In the genomic region with DNA sequence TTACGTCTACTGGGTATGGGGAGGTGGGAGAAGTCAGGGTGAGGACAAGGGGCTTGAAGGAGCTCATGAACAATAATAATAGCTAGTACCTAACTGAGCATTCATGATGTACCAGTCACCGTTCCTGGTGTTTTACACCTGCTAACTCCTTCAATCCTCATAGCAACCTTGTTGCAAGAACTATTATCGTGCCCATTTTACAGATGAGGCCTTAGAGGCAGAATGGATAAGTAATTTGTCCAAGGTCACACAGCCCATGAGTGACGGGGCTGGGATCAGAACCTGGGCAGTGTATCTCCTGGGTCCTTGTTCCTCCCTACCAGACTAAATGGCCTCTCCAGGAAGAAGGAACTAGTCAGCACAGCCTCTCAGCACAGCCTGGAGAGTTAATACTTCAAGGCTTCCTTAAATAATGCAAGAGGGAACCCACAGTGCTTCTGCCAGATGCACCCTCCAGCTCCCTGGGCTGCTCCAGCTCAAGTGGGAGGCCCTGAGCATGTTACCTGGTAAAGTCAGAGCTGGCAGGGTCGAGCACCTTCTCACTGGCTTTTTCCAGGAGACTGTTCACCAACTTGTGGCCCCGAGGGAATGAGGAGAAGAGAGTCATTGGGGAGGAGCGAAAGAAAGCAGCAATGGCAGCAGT, we compare ENCODE assay signal across 1 cellular context.
TF ChIP-seq lines count a peak whose summit lies in the region.

No MANE protein-coding gene starts in this region.

TF ChIP-seq in H1, 55 proteins besides CTCF, POLR2A, EP300 and RAD21:
- TF ChIP-seq CBX8 (IDR thresholded peaks at IDR 0.05; ENCODE audit: borderline replicate concordance, low read depth, low read length) (no peak), NRF1 (IDR thresholded peaks at IDR 0.05; ENCODE audit: low read depth, low read length) (no peak), ASH2L (IDR thresholded peaks at IDR 0.05; ENCODE audit: low read length) (no peak), SIRT6 (IDR thresholded peaks at IDR 0.05; ENCODE audit: low read length) (no peak), POU5F1 (IDR thresholded peaks at IDR 0.05; ENCODE audit: low read depth, low read length) (no peak), POLR2AphosphoS5 (IDR thresholded peaks at IDR 0.05; ENCODE audit: low read depth, low read length) (no peak), FOSL1 (IDR thresholded peaks at IDR 0.05; ENCODE audit: insufficient read depth, low read depth, low read length) (no peak), CBX5 (IDR thresholded peaks at IDR 0.05; ENCODE audit: low read depth, low read length) (no peak), SP1 (IDR thresholded peaks at IDR 0.05; ENCODE audit: low read depth, low read length) (no peak), TCF12 (IDR thresholded peaks at IDR 0.05; ENCODE audit: low read depth, low read length) (no peak), NANOG (IDR thresholded peaks at IDR 0.05; ENCODE audit: insufficient read depth, low read depth, low read length, poor library complexity, severe bottlenecking) (no peak), KDM5A (IDR thresholded peaks at IDR 0.05; ENCODE audit: low read length) (no peak)
- TF ChIP-seq, protein P1, sequence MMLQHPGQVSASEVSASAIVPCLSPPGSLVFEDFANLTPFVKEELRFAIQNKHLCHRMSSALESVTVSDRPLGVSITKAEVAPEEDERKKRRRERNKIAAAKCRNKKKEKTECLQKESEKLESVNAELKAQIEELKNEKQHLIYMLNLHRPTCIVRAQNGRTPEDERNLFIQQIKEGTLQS (IDR thresholded peaks at IDR 0.05; ENCODE audit: insufficient read depth, low read depth, low read length) = no peak
- TF ChIP-seq, protein P2, sequence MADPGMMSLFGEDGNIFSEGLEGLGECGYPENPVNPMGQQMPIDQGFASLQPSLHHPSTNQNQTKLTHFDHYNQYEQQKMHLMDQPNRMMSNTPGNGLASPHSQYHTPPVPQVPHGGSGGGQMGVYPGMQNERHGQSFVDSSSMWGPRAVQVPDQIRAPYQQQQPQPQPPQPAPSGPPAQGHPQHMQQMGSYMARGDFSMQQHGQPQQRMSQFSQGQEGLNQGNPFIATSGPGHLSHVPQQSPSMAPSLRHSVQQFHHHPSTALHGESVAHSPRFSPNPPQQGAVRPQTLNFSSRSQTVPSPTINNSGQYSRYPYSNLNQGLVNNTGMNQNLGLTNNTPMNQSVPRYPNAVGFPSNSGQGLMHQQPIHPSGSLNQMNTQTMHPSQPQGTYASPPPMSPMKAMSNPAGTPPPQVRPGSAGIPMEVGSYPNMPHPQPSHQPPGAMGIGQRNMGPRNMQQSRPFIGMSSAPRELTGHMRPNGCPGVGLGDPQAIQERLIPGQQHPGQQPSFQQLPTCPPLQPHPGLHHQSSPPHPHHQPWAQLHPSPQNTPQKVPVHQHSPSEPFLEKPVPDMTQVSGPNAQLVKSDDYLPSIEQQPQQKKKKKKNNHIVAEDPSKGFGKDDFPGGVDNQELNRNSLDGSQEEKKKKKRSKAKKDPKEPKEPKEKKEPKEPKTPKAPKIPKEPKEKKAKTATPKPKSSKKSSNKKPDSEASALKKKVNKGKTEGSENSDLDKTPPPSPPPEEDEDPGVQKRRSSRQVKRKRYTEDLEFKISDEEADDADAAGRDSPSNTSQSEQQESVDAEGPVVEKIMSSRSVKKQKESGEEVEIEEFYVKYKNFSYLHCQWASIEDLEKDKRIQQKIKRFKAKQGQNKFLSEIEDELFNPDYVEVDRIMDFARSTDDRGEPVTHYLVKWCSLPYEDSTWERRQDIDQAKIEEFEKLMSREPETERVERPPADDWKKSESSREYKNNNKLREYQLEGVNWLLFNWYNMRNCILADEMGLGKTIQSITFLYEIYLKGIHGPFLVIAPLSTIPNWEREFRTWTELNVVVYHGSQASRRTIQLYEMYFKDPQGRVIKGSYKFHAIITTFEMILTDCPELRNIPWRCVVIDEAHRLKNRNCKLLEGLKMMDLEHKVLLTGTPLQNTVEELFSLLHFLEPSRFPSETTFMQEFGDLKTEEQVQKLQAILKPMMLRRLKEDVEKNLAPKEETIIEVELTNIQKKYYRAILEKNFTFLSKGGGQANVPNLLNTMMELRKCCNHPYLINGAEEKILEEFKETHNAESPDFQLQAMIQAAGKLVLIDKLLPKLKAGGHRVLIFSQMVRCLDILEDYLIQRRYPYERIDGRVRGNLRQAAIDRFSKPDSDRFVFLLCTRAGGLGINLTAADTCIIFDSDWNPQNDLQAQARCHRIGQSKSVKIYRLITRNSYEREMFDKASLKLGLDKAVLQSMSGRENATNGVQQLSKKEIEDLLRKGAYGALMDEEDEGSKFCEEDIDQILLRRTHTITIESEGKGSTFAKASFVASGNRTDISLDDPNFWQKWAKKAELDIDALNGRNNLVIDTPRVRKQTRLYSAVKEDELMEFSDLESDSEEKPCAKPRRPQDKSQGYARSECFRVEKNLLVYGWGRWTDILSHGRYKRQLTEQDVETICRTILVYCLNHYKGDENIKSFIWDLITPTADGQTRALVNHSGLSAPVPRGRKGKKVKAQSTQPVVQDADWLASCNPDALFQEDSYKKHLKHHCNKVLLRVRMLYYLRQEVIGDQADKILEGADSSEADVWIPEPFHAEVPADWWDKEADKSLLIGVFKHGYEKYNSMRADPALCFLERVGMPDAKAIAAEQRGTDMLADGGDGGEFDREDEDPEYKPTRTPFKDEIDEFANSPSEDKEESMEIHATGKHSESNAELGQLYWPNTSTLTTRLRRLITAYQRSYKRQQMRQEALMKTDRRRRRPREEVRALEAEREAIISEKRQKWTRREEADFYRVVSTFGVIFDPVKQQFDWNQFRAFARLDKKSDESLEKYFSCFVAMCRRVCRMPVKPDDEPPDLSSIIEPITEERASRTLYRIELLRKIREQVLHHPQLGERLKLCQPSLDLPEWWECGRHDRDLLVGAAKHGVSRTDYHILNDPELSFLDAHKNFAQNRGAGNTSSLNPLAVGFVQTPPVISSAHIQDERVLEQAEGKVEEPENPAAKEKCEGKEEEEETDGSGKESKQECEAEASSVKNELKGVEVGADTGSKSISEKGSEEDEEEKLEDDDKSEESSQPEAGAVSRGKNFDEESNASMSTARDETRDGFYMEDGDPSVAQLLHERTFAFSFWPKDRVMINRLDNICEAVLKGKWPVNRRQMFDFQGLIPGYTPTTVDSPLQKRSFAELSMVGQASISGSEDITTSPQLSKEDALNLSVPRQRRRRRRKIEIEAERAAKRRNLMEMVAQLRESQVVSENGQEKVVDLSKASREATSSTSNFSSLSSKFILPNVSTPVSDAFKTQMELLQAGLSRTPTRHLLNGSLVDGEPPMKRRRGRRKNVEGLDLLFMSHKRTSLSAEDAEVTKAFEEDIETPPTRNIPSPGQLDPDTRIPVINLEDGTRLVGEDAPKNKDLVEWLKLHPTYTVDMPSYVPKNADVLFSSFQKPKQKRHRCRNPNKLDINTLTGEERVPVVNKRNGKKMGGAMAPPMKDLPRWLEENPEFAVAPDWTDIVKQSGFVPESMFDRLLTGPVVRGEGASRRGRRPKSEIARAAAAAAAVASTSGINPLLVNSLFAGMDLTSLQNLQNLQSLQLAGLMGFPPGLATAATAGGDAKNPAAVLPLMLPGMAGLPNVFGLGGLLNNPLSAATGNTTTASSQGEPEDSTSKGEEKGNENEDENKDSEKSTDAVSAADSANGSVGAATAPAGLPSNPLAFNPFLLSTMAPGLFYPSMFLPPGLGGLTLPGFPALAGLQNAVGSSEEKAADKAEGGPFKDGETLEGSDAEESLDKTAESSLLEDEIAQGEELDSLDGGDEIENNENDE (IDR thresholded peaks at IDR 0.05; ENCODE audit: insufficient replicate concordance, low read length) = no peak
